1 cellular context compared by ENCODE assay signal in genomic region chr2:70871398-70872211, GRCh38.
TF ChIP-seq lines count a peak whose summit lies in the region.

No MANE protein-coding gene starts in this region.

TF ChIP-seq in HEK293, 187 proteins besides CTCF, POLR2A, EP300 and RAD21 (continued from another document and continues in another):
- TF ChIP-seq ZNF280D (tag by site-specific recombination; IDR thresholded peaks at IDR 0.05) (no peak), ZNF148 (tag by site-specific recombination; IDR thresholded peaks at IDR 0.05; ENCODE audit: borderline replicate concordance) (no peak), AEBP2 (tag by site-specific recombination; IDR thresholded peaks at IDR 0.05; ENCODE audit: borderline replicate concordance) (no peak), ZNF48 (tag by site-specific recombination; IDR thresholded peaks at IDR 0.05) (no peak), ZNF221 (tag by site-specific recombination; IDR thresholded peaks at IDR 0.05; ENCODE audit: borderline replicate concordance) (no peak), ZNF24 (tag by site-specific recombination; IDR thresholded peaks at IDR 0.05) (peak; percentile 20; the same call in 1 of the 2 replicates), ZNF133 (tag by site-specific recombination; IDR thresholded peaks at IDR 0.05) (no peak), TCF7L2 (IDR thresholded peaks at IDR 0.05; ENCODE audit: borderline replicate concordance, low read depth, low read length) (no peak), ZNF626 (tag by site-specific recombination; IDR thresholded peaks at IDR 0.05) (no peak), ZNF768 (tag by site-specific recombination; IDR thresholded peaks at IDR 0.05) (peak; percentile 81; the same call in 1 of the 2 replicates), ZNF664 (tag by site-specific recombination; IDR thresholded peaks at IDR 0.05) (no peak), REPIN1 (tag by site-specific recombination; IDR thresholded peaks at IDR 0.05; ENCODE audit: low read depth) (no peak), MEIS1 (CRISPR knock-in tag; IDR thresholded peaks at IDR 0.05; ENCODE audit: borderline replicate concordance) (no peak), GLIS1 (tag by site-specific recombination; IDR thresholded peaks at IDR 0.05) (peak; percentile 55; the same call in 1 of the 2 replicates), ZNF214 (tag by site-specific recombination; IDR thresholded peaks at IDR 0.05; ENCODE audit: borderline replicate concordance) (no peak), ZNF513 (tag by site-specific recombination; IDR thresholded peaks at IDR 0.05) (no peak), ZBTB48 (tag by site-specific recombination; IDR thresholded peaks at IDR 0.05) (peak; percentile 94), ZNF404 (tag by site-specific recombination; IDR thresholded peaks at IDR 0.05) (no peak), ZBTB6 (tag by site-specific recombination; IDR thresholded peaks at IDR 0.05) (no peak), KLF1 (tag by site-specific recombination; IDR thresholded peaks at IDR 0.05) (no peak), GLI4 (tag by site-specific recombination; IDR thresholded peaks at IDR 0.05) (no peak), ZNF169 (tag by site-specific recombination; IDR thresholded peaks at IDR 0.05) (no peak), ZNF645 (tag by site-specific recombination; IDR thresholded peaks at IDR 0.05) (no peak), ZNF571 (tag by site-specific recombination; IDR thresholded peaks at IDR 0.05) (no peak), ZNF473 (tag by site-specific recombination; IDR thresholded peaks at IDR 0.05) (no peak), ZBTB20 (tag by site-specific recombination; IDR thresholded peaks at IDR 0.05) (no peak), KLF7 (tag by site-specific recombination; IDR thresholded peaks at IDR 0.05; ENCODE audit: borderline replicate concordance) (no peak), ZBTB21 (tag by site-specific recombination; IDR thresholded peaks at IDR 0.05) (no peak), KLF10 (tag by site-specific recombination; IDR thresholded peaks at IDR 0.05) (no peak), ZNF621 (tag by site-specific recombination; IDR thresholded peaks at IDR 0.05) (no peak), ZSCAN23 (tag by site-specific recombination; IDR thresholded peaks at IDR 0.05) (no peak), TSHZ1 (tag by site-specific recombination; IDR thresholded peaks at IDR 0.05; ENCODE audit: borderline replicate concordance) (no peak), ZNF23 (tag by site-specific recombination; IDR thresholded peaks at IDR 0.05; ENCODE audit: borderline replicate concordance) (no peak), ZBTB11 (tag by site-specific recombination; conservative IDR thresholded peaks at IDR 0.05; ENCODE audit: low read depth) (no peak), ZNF391 (tag by site-specific recombination; IDR thresholded peaks at IDR 0.05; ENCODE audit: borderline replicate concordance, low read depth) (0 out of 2 replicates have a peak, but pooled peaks have one; percentile 52), ZBTB8A (tag by site-specific recombination; IDR thresholded peaks at IDR 0.05) (peak; percentile 41; the same call in 1 of the 2 replicates), ZNF561 (tag by site-specific recombination; IDR thresholded peaks at IDR 0.05; ENCODE audit: borderline replicate concordance) (no peak; the same call in 1 of the 2 replicates), ZNF670 (tag by site-specific recombination; IDR thresholded peaks at IDR 0.05; ENCODE audit: low read depth) (no peak), PRDM4 (tag by site-specific recombination; IDR thresholded peaks at IDR 0.05) (no peak), ZNF37A (tag by site-specific recombination; IDR thresholded peaks at IDR 0.05) (no peak), ZNF792 (tag by site-specific recombination; IDR thresholded peaks at IDR 0.05) (no peak), ZNF677 (tag by site-specific recombination; IDR thresholded peaks at IDR 0.05) (no peak)
